ENCODE assay signal across 10 cellular contexts in genomic region chr11:76835928-76836612, GRCh38. TPM values are rescaled to one million over a fixed set of nuclear protein-coding genes. Genes with fewer than 3 reads are reported as not detected.
DNase-seq lines count a peak whose midpoint lies in the region; ATAC-seq and TF ChIP-seq lines count a peak whose summit lies in the region.
"Had no signal": no experiment of that assay in that cellular context is flagged by ENCODE, and none has a peak within 500 bp of the region (broad histone marks: within the 10 kb centered on the region; RNA-seq: fewer than 3 reads in every experiment).

No MANE protein-coding gene starts in this region.

- H3K4me1 Mint-ChIP-seq in neural progenitor cell = peaks cover 11% of the 10 kb centered on the region

- peaks cover 20% of the 10 kb centered on the region for H3K4me1 ChIP-seq in neural progenitor cell

- no peaks in the 10 kb centered on the region for H3K27me3 ChIP-seq in neural progenitor cell

- H4K20me1 ChIP-seq in neural progenitor cell (ENCODE audit: low read depth) = no peaks in the 10 kb centered on the region

- DNase-seq in DMS53 (lab: John Stamatoyannopoulos, UW) = peak; percentile 56
- peak; percentile 90 for DNase-seq in NCI-H2196 treated with DMSO at 0.1 percent for 48 hours (lab: John Stamatoyannopoulos, UW; ENCODE audit: unreplicated experiment)
- peak; percentile 80 for DNase-seq in cerebellum (ENCODE audit: low spot score)
- peak; percentile 22 for DNase-seq in occipital lobe (lab: John Stamatoyannopoulos, UW)
- DNase-seq in neural progenitor cell (ENCODE audit: low spot score) = no peak
- no peak for DNase-seq in stimulated activated naive CD4-positive, alpha-beta T cell treated with Interleukin-2 at 50 U/mL for 16 hours (lab: John Stamatoyannopoulos, UW)
- DNase-seq in glomerular visceral epithelial cell (ENCODE audit: extremely low spot score) = no peak
- DNase-seq: NCI-H187 had no signal

- H3K36me3 ChIP-seq in neural progenitor cell = no peaks in the 10 kb centered on the region

- no peak for TF ChIP-seq CTCF in neural progenitor cell (IDR thresholded peaks at IDR 0.05)

- no peaks in the 10 kb centered on the region for H3K36me3 Mint-ChIP-seq in neural progenitor cell

- no peaks in the 10 kb centered on the region for H3K9me3 ChIP-seq in neural progenitor cell (ENCODE audit: low read depth)
- H3K9me3 ChIP-seq: psoas muscle had no signal

- H3K79me2 ChIP-seq in neural progenitor cell (ENCODE audit: low read depth) = no peaks in the 10 kb centered on the region

- no peak overlapping the region for H3K27ac Mint-ChIP-seq in neural progenitor cell

- no peak for ATAC-seq in HG03135 (IDR thresholded peaks at IDR 0.05; ENCODE audit: unreplicated experiment)
- ATAC-seq: psoas muscle had no signal

- H3K4me3 ChIP-seq in neural progenitor cell = no peak overlapping the region
- H3K4me3 ChIP-seq: psoas muscle had no signal

- no peak overlapping the region for H3K4me2 ChIP-seq in neural progenitor cell

- H3K27ac ChIP-seq in neural progenitor cell = no peak overlapping the region
- H3K27ac ChIP-seq: psoas muscle had no signal

- H2AFZ ChIP-seq in neural progenitor cell (replicated peaks) = no peak overlapping the region

- H3K4me3 Mint-ChIP-seq in neural progenitor cell = no peak overlapping the region

- no peak overlapping the region for H3K9ac ChIP-seq in neural progenitor cell

- peaks cover 13% of the 10 kb centered on the region for H3F3A ChIP-seq in neural progenitor cell (ENCODE audit: low read depth)

- peaks cover under 1% of the 10 kb centered on the region for H3K27me3 Mint-ChIP-seq in neural progenitor cell (ENCODE audit: insufficient read depth, low read depth)

- H3K9me3 Mint-ChIP-seq in neural progenitor cell = no peaks in the 10 kb centered on the region

RNA-seq across cellular contexts. Expression of gene ACER3, which starts 24.6 kb away (rescaled TPM):
- total RNA-seq in cerebellum (16.0 TPM), occipital lobe (21.5 TPM), neural progenitor cell (ENCODE audit: low replicate concordance) (10.9 and 18.9 TPM in 2 replicates)

RNA-seq across cellular contexts. Expression of gene TSKU, which starts 52.9 kb away (rescaled TPM):
- 6.7 TPM for total RNA-seq in cerebellum
- total RNA-seq in occipital lobe = 12.3 TPM
- total RNA-seq in neural progenitor cell (ENCODE audit: low replicate concordance) = 7.1 and 22.8 TPM in 2 replicates

Comparison
In these comparisons a context has a peak if more than half of its experiments do, and no peak if none do; other contexts are left out.
1. DNase-seq: peak in DMS53 (single experiment), NCI-H2196 treated with DMSO at 0.1 percent for 48 hours (single experiment), cerebellum (single experiment) and occipital lobe (single experiment); none in neural progenitor cell (single experiment), stimulated activated naive CD4-positive, alpha-beta T cell treated with Interleukin-2 at 50 U/mL for 16 hours (single experiment) and glomerular visceral epithelial cell (single experiment).